ENCODE assay signal across 13 cellular contexts in genomic region chr4:142352682-142353081, GRCh38.
A peak's percentile ranks its signal among the peaks of the same experiment; 100 is the strongest.
DNase-seq lines count a peak whose midpoint lies in the region; ATAC-seq, FAIRE-seq and TF ChIP-seq lines count a peak whose summit lies in the region.
"Had no signal": no experiment of that assay in that cellular context is flagged by ENCODE, and none has a peak within 500 bp of the region (broad histone marks: within the 10 kb centered on the region; RNA-seq: fewer than 3 reads in every experiment).

No MANE protein-coding gene starts in this region.

- peak overlapping the region in 2 of 4 donors; percentile 8 to 49 for H3K4me3 Mint-ChIP-seq in CD4-positive, CD25-positive, alpha-beta regulatory T cell
- H3K4me3 Mint-ChIP-seq in activated T-helper 1 cell treated with anti-CD3 and anti-CD28 coated beads, Interleukin-12 subunit alpha, Interleukin-12 subunit beta, Interleukin-2, Interleukin-4 antibody, amounts not matched to agents 30 ng/mL and 10 ng/mL and 1 ng/mL, durations not matched to agents 14 hours and 24 hours and 36 hours: peak overlapping the region; percentile 42
- H3K4me3 Mint-ChIP-seq: natural killer cell treated with Interleukin-12 subunit alpha and Interleukin-12 subunit beta and Interleukin-15 and Interleukin-18, amount 100 ng/mL, for 72 hours had no signal

- no peak for TF ChIP-seq EP300 in stomach (IDR thresholded peaks at IDR 0.05)

- intact Hi-C loops in activated T-helper 1 cell treated with anti-CD3 and anti-CD28 coated beads, Interleukin-12 subunit alpha, Interleukin-12 subunit beta, Interleukin-2, Interleukin-4 antibody, amounts not matched to agents 30 ng/mL and 10 ng/mL and 1 ng/mL, durations not matched to agents 14 hours and 24 hours and 36 hours (cut with micrococcal nuclease): loop anchor here (1.0 to 5.0 kb wide), 8 partner anchors 25 to 465 kb away; no protein-coding TSS in a partner anchor
- intact Hi-C loops in stomach (cut with DNase I; ENCODE audit: low total_unique reads): no loop called here

- no peak for FAIRE-seq in H54 (lab: Jason Lieb, UNC)

- H3K27me3 Mint-ChIP-seq in CD4-positive, CD25-positive, alpha-beta regulatory T cell: no peaks in the 10 kb centered on the region
- no peaks in the 10 kb centered on the region for H3K27me3 Mint-ChIP-seq in activated T-helper 1 cell treated with anti-CD3 and anti-CD28 coated beads, Interleukin-12 subunit alpha, Interleukin-12 subunit beta, Interleukin-2, Interleukin-4 antibody, amounts not matched to agents 30 ng/mL and 10 ng/mL and 1 ng/mL, durations not matched to agents 14 hours and 24 hours and 36 hours (ENCODE audit: insufficient read depth)
- H3K27me3 Mint-ChIP-seq: natural killer cell treated with Interleukin-12 subunit alpha and Interleukin-12 subunit beta and Interleukin-15 and Interleukin-18, amount 100 ng/mL, for 72 hours had no signal

- TF ChIP-seq CTCF in foreskin keratinocyte (conservative IDR thresholded peaks at IDR 0.05): no peak
- no peak for TF ChIP-seq CTCF in stomach (IDR thresholded peaks at IDR 0.05)

- H3K36me3 Mint-ChIP-seq in CD4-positive, CD25-positive, alpha-beta regulatory T cell: peaks cover 3% of the 10 kb centered on the region
- peaks cover 4% of the 10 kb centered on the region for H3K36me3 Mint-ChIP-seq in activated T-helper 1 cell treated with anti-CD3 and anti-CD28 coated beads, Interleukin-12 subunit alpha, Interleukin-12 subunit beta, Interleukin-2, Interleukin-4 antibody, amounts not matched to agents 30 ng/mL and 10 ng/mL and 1 ng/mL, durations not matched to agents 14 hours and 24 hours and 36 hours (ENCODE audit: low read depth)
- H3K36me3 Mint-ChIP-seq: natural killer cell treated with Interleukin-12 subunit alpha and Interleukin-12 subunit beta and Interleukin-15 and Interleukin-18, amount 100 ng/mL, for 72 hours had no signal

- no peaks in the 10 kb centered on the region for H3K9me3 ChIP-seq in CD4-positive, CD25-positive, alpha-beta regulatory T cell (ENCODE audit: control insufficient read depth in 2 of 2, low read length in 2 of 2)
- H3K9me3 ChIP-seq in stomach: no peaks in the 10 kb centered on the region
- H3K9me3 ChIP-seq: left lung had no signal

- TF ChIP-seq POLR2A in stomach (IDR thresholded peaks at IDR 0.05): no peak
- no peak for TF ChIP-seq POLR2A in H54 (IDR thresholded peaks at IDR 0.05; ENCODE audit: low read depth, low read length)

- H3K4me3 ChIP-seq in CD4-positive, CD25-positive, alpha-beta regulatory T cell (ENCODE audit: low read depth, low read length): peak overlapping the region; percentile 33
- no peak overlapping the region for H3K4me3 ChIP-seq in stomach
- H3K4me3 ChIP-seq: left lung had no signal

- H3K4me1 ChIP-seq in CD4-positive, CD25-positive, alpha-beta regulatory T cell (ENCODE audit: control insufficient read depth, insufficient read depth, low read length, poor library complexity, severe bottlenecking): peaks cover 82% of the 10 kb centered on the region
- H3K4me1 ChIP-seq in foreskin keratinocyte: peaks cover 34% of the 10 kb centered on the region
- peaks cover 23 to 71% (median 49%) of the 10 kb centered on the region in 4 donors for H3K4me1 ChIP-seq in stomach

- DNase-seq in DMS53 (lab: John Stamatoyannopoulos, UW) (peak; percentile 10), DMS53 treated with DMSO at 0.1 percent for 48 hours (lab: John Stamatoyannopoulos, UW; ENCODE audit: unreplicated experiment) (no peak), foreskin keratinocyte (no peak), stomach (no peak), retina (no peak), H54 (ENCODE audit: insufficient read length, low spot score) (no peak)
- no peak for DNase-seq in CD4-positive, CD25-positive, alpha-beta regulatory T cell
- DNase-seq in activated T-helper 1 cell treated with anti-CD3 and anti-CD28 coated beads, Interleukin-12 subunit alpha, Interleukin-12 subunit beta, Interleukin-2, Interleukin-4 antibody, amounts not matched to agents 30 ng/mL and 10 ng/mL and 1 ng/mL, durations not matched to agents 14 hours and 24 hours and 36 hours (ENCODE audit: low spot score): no peak
- DNase-seq: left lung, NCI-H187 treated with DMSO at 0.1 percent for 48 hours had no signal

- peaks cover 72 to 97% (median 89%) of the 10 kb centered on the region in 4 donors for H3K4me1 Mint-ChIP-seq in CD4-positive, CD25-positive, alpha-beta regulatory T cell
- H3K4me1 Mint-ChIP-seq in activated T-helper 1 cell treated with anti-CD3 and anti-CD28 coated beads, Interleukin-12 subunit alpha, Interleukin-12 subunit beta, Interleukin-2, Interleukin-4 antibody, amounts not matched to agents 30 ng/mL and 10 ng/mL and 1 ng/mL, durations not matched to agents 14 hours and 24 hours and 36 hours (ENCODE audit: low read depth): peaks cover 81% of the 10 kb centered on the region

- H3K27ac ChIP-seq in CD4-positive, CD25-positive, alpha-beta regulatory T cell (ENCODE audit: insufficient read depth, low read length, poor library complexity, severe bottlenecking): peak overlapping the region; percentile 63
- H3K27ac ChIP-seq in foreskin keratinocyte (peak overlapping the region; percentile 12), stomach (peak overlapping the region in 2 of 5 donors; percentile 10 to 42)
- H3K27ac ChIP-seq: 22Rv1 had no signal

- no peaks in the 10 kb centered on the region for H3K36me3 ChIP-seq in CD4-positive, CD25-positive, alpha-beta regulatory T cell (ENCODE audit: control insufficient read depth, insufficient read depth, low read length)
- H3K36me3 ChIP-seq in stomach: no peaks in the 10 kb centered on the region
- H3K36me3 ChIP-seq: left lung had no signal

- no peaks in the 10 kb centered on the region for H3K9me3 Mint-ChIP-seq in CD4-positive, CD25-positive, alpha-beta regulatory T cell
- H3K9me3 Mint-ChIP-seq in activated T-helper 1 cell treated with anti-CD3 and anti-CD28 coated beads, Interleukin-12 subunit alpha, Interleukin-12 subunit beta, Interleukin-2, Interleukin-4 antibody, amounts not matched to agents 30 ng/mL and 10 ng/mL and 1 ng/mL, durations not matched to agents 14 hours and 24 hours and 36 hours: no peaks in the 10 kb centered on the region
- H3K9me3 Mint-ChIP-seq: natural killer cell treated with Interleukin-12 subunit alpha and Interleukin-12 subunit beta and Interleukin-15 and Interleukin-18, amount 100 ng/mL, for 72 hours had no signal

- H3K27ac Mint-ChIP-seq in CD4-positive, CD25-positive, alpha-beta regulatory T cell: peak overlapping the region; percentile 31 to 90 (median 74)
- H3K27ac Mint-ChIP-seq in activated T-helper 1 cell treated with anti-CD3 and anti-CD28 coated beads, Interleukin-12 subunit alpha, Interleukin-12 subunit beta, Interleukin-2, Interleukin-4 antibody, amounts not matched to agents 30 ng/mL and 10 ng/mL and 1 ng/mL, durations not matched to agents 14 hours and 24 hours and 36 hours: no peak overlapping the region

- no peaks in the 10 kb centered on the region for H3K27me3 ChIP-seq in CD4-positive, CD25-positive, alpha-beta regulatory T cell (ENCODE audit: control insufficient read depth, insufficient read depth, low read length)
- H3K27me3 ChIP-seq in foreskin keratinocyte (no peaks in the 10 kb centered on the region), stomach (no peaks in the 10 kb centered on the region)
- H3K27me3 ChIP-seq: left lung had no signal

- 52 to 62% (median 55%) methylated on average over 3 of the region's 3 CpGs for WGBS in stomach, 5 donors

- no peak for ATAC-seq in CD4-positive, CD25-positive, alpha-beta regulatory T cell (ENCODE audit: low read depth in 2 of 2)
- no peak for ATAC-seq in foreskin keratinocyte
- ATAC-seq: esophagus mucosa; natural killer cell treated with Interleukin-12 subunit alpha and Interleukin-12 subunit beta and Interleukin-15 and Interleukin-18, amount 100 ng/mL, for 72 hours had no signal
